ENCODE assay signal across 22 cellular contexts in the genomic region with DNA sequence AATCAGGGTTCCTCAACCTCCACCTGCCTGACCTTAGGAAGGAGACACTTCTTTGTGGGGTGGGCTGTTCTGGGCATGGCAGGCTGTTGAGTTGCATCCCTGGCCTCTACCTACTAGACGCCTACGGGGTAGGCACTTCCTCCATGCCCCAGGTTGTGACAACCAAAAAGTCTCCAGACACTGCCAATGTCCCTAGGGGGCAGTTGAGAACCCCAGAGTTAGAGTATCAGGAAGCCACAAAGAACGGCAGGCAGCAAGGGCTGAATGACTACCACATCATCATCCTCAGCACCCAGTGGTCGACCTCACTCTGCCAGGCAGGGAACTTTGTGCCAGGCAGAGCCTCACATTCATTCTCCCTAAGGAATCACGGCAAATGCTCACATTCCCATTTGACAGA. TPM values are rescaled to one million over a fixed set of nuclear protein-coding genes. Genes with fewer than 3 reads are reported as not detected.
A peak's percentile ranks its signal among the peaks of the same experiment; 100 is the strongest.
DNase-seq lines count a peak whose midpoint lies in the region; ATAC-seq, FAIRE-seq and TF ChIP-seq lines count a peak whose summit lies in the region.
"Had no signal": no experiment of that assay in that cellular context is flagged by ENCODE, and none has a peak within 500 bp of the region (broad histone marks: within the 10 kb centered on the region; RNA-seq: fewer than 3 reads in every experiment).

No MANE protein-coding gene starts in this region.

- no peak for TF ChIP-seq RAD21 in HepG2 (CRISPR knock-in tag; IDR thresholded peaks at IDR 0.05)

- BruUV-seq in HepG2 (replicated peaks; lab: Mats Ljungman, UMichigan) (no TSS peak), mammary epithelial cell (replicated peaks; lab: Mats Ljungman, UMichigan) (no TSS peak)

- H3K4me1 ChIP-seq in HepG2 (ENCODE audit: insufficient read depth, low read length) (no peaks in the 10 kb centered on the region), right lobe of liver (no peaks in the 10 kb centered on the region), mammary epithelial cell (ENCODE audit: insufficient read depth, low read length) (peaks cover 69% of the 10 kb centered on the region), prostate gland (replicated peaks) (peaks cover 60% of the 10 kb centered on the region), vagina (peaks cover 97% of the 10 kb centered on the region)
- H3K4me1 ChIP-seq: SJSA1 had no signal

- intact Hi-C loops in HepG2 (cut with micrococcal nuclease; ENCODE audit: unreplicated experiment): no loop called here
- intact Hi-C loops in right lobe of liver (cut with DNase I): no loop called here
- intact Hi-C loops in mammary epithelial cell (cut with micrococcal nuclease): no loop called here
- intact Hi-C loops in prostate gland (cut with DNase I): no loop called here
- intact Hi-C loops in vagina (cut with DNase I): no loop called here

- in situ Hi-C loops in HepG2 (cut with HindIII; ENCODE audit: extremely low pct_ligation_motif_present, low pct_unique_long_range_greater_than_20kb) (no loop called here), mammary epithelial cell (cut with MboI; ENCODE audit: low sequenced_read_pairs in 2 of 2) (no loop called here)

- H3K27me3 ChIP-seq in HepG2 (ENCODE audit: control insufficient read depth in 1 of 2, insufficient read depth in 2 of 2, low read length in 2 of 2): peaks cover 45 to 99% of the 10 kb centered on the region in 2 experiments
- H3K27me3 ChIP-seq in right lobe of liver: no peaks in the 10 kb centered on the region
- H3K27me3 ChIP-seq in mammary epithelial cell (ENCODE audit: insufficient read depth, low read length): no peaks in the 10 kb centered on the region
- no peaks in the 10 kb centered on the region for H3K27me3 ChIP-seq in prostate gland (replicated peaks; ENCODE audit: insufficient read depth)
- no peaks in the 10 kb centered on the region for H3K27me3 ChIP-seq in vagina
- H3K27me3 ChIP-seq: SJSA1, spleen had no signal

- DNase-seq in HepG2 (ENCODE audit: low spot score) (no peak), right lobe of liver (no peak), mammary epithelial cell (no peak), prostate gland (ENCODE audit: low spot score) (no peak), vagina (ENCODE audit: extremely low spot score in 2 of 2) (no peak), inferior parietal cortex (ENCODE audit: extremely low spot score) (no peak), T-helper 2 cell (no peak)
- DNase-seq: activated CD4-positive, alpha-beta T cell treated with anti-CD3 and anti-CD28 coated beads for 36 hours; activated CD8-positive, alpha-beta T cell treated with anti-CD3 and anti-CD28 coated beads, Interleukin-2, amount 10 ng/mL, durations not matched to agents 7 days and 5 days; activated effector memory CD4-positive, alpha-beta T cell treated with anti-CD3 and anti-CD28 coated beads, Interleukin-2, amount 50 U/mL, for 16 hours; activated naive CD8-positive, alpha-beta T cell treated with anti-CD3 and anti-CD28 coated beads, Interleukin-2, amount 10 ng/mL, durations not matched to agents 7 days and 5 days; cerebellar nuclear complex; GDM1; GOT3; Kasumi-1; NCI-H1048; NCI-H1694 treated with DMSO at 0.1 percent for 48 hours; NCI-H526 treated with DMSO at 0.1 percent for 48 hours; spleen had no signal

- TF ChIP-seq POLR2A in HepG2 (IDR thresholded peaks at IDR 0.05; ENCODE audit: insufficient read depth in 1 of 2, low read depth in 2 of 2, low read length in 2 of 2) (no peak), right lobe of liver (IDR thresholded peaks at IDR 0.05) (no peak), prostate gland (IDR thresholded peaks at IDR 0.05) (no peak), vagina (IDR thresholded peaks at IDR 0.05) (no peak)

- H3K79me2 ChIP-seq in HepG2 (ENCODE audit: insufficient read depth, low read length): no peaks in the 10 kb centered on the region
- H3K79me2 ChIP-seq in mammary epithelial cell (ENCODE audit: insufficient read depth, low read length): peaks cover 96% of the 10 kb centered on the region

- 0% methylated on average over 5 of the region's 5 CpGs for WGBS in HepG2 (ENCODE audit: low lambda C conversion rate)
- 62% methylated on average over 5 of the region's 5 CpGs for WGBS in right lobe of liver (ENCODE audit: insufficient coverage, low coverage, low lambda C conversion rate, missing lambda C conversion rate)
- WGBS in mammary epithelial cell (ENCODE audit: low coverage, missing lambda C conversion rate): 95% methylated on average over 5 of the region's 5 CpGs
- WGBS in prostate gland: 82% methylated on average over 5 of the region's 5 CpGs

- H3K36me3 ChIP-seq in HepG2 (replicated peaks in 1 of 2; ENCODE audit: control insufficient read depth in 1 of 2, insufficient read depth in 2 of 2, low read length in 2 of 2) (no peaks in the 10 kb centered on the region), right lobe of liver (no peaks in the 10 kb centered on the region), mammary epithelial cell (ENCODE audit: insufficient read depth, low read length) (peaks cover 3% of the 10 kb centered on the region), prostate gland (no peaks in the 10 kb centered on the region), vagina (no peaks in the 10 kb centered on the region)
- H3K36me3 ChIP-seq: SJSA1, spleen had no signal

- no peak for FAIRE-seq in HepG2 (lab: Jason Lieb, UNC)
- FAIRE-seq: RCC 7860 had no signal

- TF ChIP-seq EP300 in HepG2 (IDR thresholded peaks at IDR 0.05; ENCODE audit: low read depth in 2 of 2, low read length in 2 of 2) (no peak), HepG2 (CRISPR knock-in tag; IDR thresholded peaks at IDR 0.05; ENCODE audit: borderline replicate concordance) (no peak)

- H3K9me3 ChIP-seq in HepG2 (ENCODE audit: low read length) (no peaks in the 10 kb centered on the region), right lobe of liver (no peaks in the 10 kb centered on the region), mammary epithelial cell (replicated peaks; ENCODE audit: insufficient read depth, low read length) (no peaks in the 10 kb centered on the region), prostate gland (no peaks in the 10 kb centered on the region), vagina (no peaks in the 10 kb centered on the region)
- H3K9me3 ChIP-seq: SJSA1, spleen had no signal

- H4K20me1 ChIP-seq in HepG2 (ENCODE audit: insufficient read depth, low read length) (no peaks in the 10 kb centered on the region; the same call in 1 of the 2 replicates), mammary epithelial cell (ENCODE audit: insufficient read depth, low read length) (no peaks in the 10 kb centered on the region)

- CTCF ChIA-PET in HepG2 (lab: Yijun Ruan, JAX; ENCODE audit: low intra/inter-chr PET ratio, low total read pairs): no interaction called here
- CTCF ChIA-PET in mammary epithelial cell (lab: Charles Lee; ENCODE audit: low non-redundant PET): no interaction called here

- no peak overlapping the region for H3K9ac ChIP-seq in HepG2 (ENCODE audit: insufficient read depth, low read depth, low read length)
- no peak overlapping the region for H3K9ac ChIP-seq in mammary epithelial cell (ENCODE audit: insufficient read depth, low read length)

- TF ChIP-seq CTCF in HepG2 (CRISPR knock-in tag; IDR thresholded peaks at IDR 0.05) (no peak), right lobe of liver (IDR thresholded peaks at IDR 0.05) (no peak), mammary epithelial cell (conservative IDR thresholded peaks at IDR 0.05 in 1 of 2, IDR thresholded peaks at IDR 0.05 in 1 of 2; ENCODE audit: extremely low read depth in 1 of 2, insufficient read depth in 1 of 2, low read depth in 1 of 2, low read length in 2 of 2) (no peak), prostate gland (IDR thresholded peaks at IDR 0.05) (no peak), vagina (IDR thresholded peaks at IDR 0.05) (no peak)

- H3K4me2 ChIP-seq in HepG2 (ENCODE audit: low read depth, low read length) (no peak overlapping the region), mammary epithelial cell (ENCODE audit: insufficient read depth, low read depth, low read length) (no peak overlapping the region)

- POLR2A ChIA-PET in HepG2 (lab: Yijun Ruan, JAX): no interaction called here

- dilution Hi-C loops in mammary epithelial cell (cut with HindIII; ENCODE audit: low sequenced_read_pairs): no loop called here

- H2AFZ ChIP-seq in HepG2 (ENCODE audit: low read length) (no peak overlapping the region), mammary epithelial cell (ENCODE audit: low read depth, low read length) (no peak overlapping the region)

- no peak for ATAC-seq in HepG2
- ATAC-seq in right lobe of liver: no peak
- no peak for ATAC-seq in HG02678 (IDR thresholded peaks at IDR 0.05; ENCODE audit: unreplicated experiment)
- ATAC-seq: activated CD4-positive, alpha-beta T cell treated with anti-CD3 and anti-CD28 coated beads for 36 hours; activated CD8-positive, alpha-beta T cell treated with anti-CD3 and anti-CD28 coated beads, Interleukin-2, amount 10 ng/mL, durations not matched to agents 7 days and 5 days had no signal

- H3K4me3 ChIP-seq in HepG2 (replicated peaks in 1 of 3; ENCODE audit: insufficient read depth in 1 of 3, low read depth in 2 of 3, low read length in 3 of 3): no peak overlapping the region
- H3K4me3 ChIP-seq in right lobe of liver: no peak overlapping the region
- no peak overlapping the region for H3K4me3 ChIP-seq in mammary epithelial cell (replicated peaks in 1 of 3; ENCODE audit: insufficient read depth in 1 of 3, low read depth in 2 of 3, low read length in 3 of 3)
- H3K4me3 ChIP-seq in prostate gland: no peak overlapping the region
- no peak overlapping the region for H3K4me3 ChIP-seq in vagina
- H3K4me3 ChIP-seq: SJSA1, spleen had no signal

- no peak overlapping the region for H3K27ac ChIP-seq in HepG2 (ENCODE audit: extremely low read length, insufficient read depth, low read length)
- H3K27ac ChIP-seq in right lobe of liver: no peak overlapping the region
- peak overlapping the region; percentile 48 for H3K27ac ChIP-seq in mammary epithelial cell (ENCODE audit: insufficient read depth, low read depth, low read length)
- H3K27ac ChIP-seq in prostate gland: peak overlapping the region; percentile 57 to 99
- H3K27ac ChIP-seq in vagina: peak overlapping the region; percentile 24
- H3K27ac ChIP-seq: SJSA1, spleen had no signal

RNA-seq across cellular contexts. Expression of gene PMEPA1, which starts 21.5 kb away (rescaled TPM):
- total RNA-seq in HepG2 (2016; rRNA removed; fragmentation: Illumina TruSeq; extraction: Trizol) (not detected in 2 replicates), right lobe of liver (1 to 10 TPM in 4 of 6 experiments, under 1 TPM in 2; 0.50 to 2.3 (median 1.4) TPM), mammary epithelial cell (100 to 1,000 TPM; 100 to 108 TPM), prostate gland (100 to 1,000 TPM in 1 of 2 donors, 10 to 100 TPM in 1; 96.5 to 245 TPM), vagina (11.3 TPM)
- not detected in 2 replicates for total RNA-seq in HepG2 (2016; cell fraction: cytosol; rRNA removed; fragmentation: Illumina TruSeq; extraction: Trizol; ENCODE audit: low read depth)
- not detected in 2 replicates for total RNA-seq in HepG2 (2016; cell fraction: insoluble cytoplasmic fraction; rRNA removed; fragmentation: Illumina TruSeq; extraction: Trizol)
- 0.31 TPM in 1 of 2 replicates, not detected in the other for total RNA-seq in HepG2 (2016; cell fraction: membrane; rRNA removed; fragmentation: Illumina TruSeq; extraction: Trizol)
- total RNA-seq in HepG2 (2016; cell fraction: nucleus; rRNA removed; fragmentation: Illumina TruSeq; extraction: Trizol): not detected in 2 replicates
- polyA plus RNA-seq in HepG2 (2011; rRNA removed) (0.08 TPM in 1 of 2 replicates, not detected in the other), mammary epithelial cell (67.5 TPM)
- polyA plus RNA-seq in HepG2 (2011; cell fraction: cytosol; rRNA removed): 0.03 TPM in 1 of 2 replicates, not detected in the other
- 0.12 and 0.16 TPM in 2 replicates for polyA plus RNA-seq in HepG2 (2011; cell fraction: nucleus; rRNA removed)
- not detected in 2 replicates for polyA plus RNA-seq in HepG2 (2012)
- polyA plus RNA-seq in HepG2 (2016; cell fraction: cytosol; fragmentation: Illumina TruSeq; extraction: Trizol; ENCODE audit: low read depth): not detected in 2 replicates
- not detected in 2 replicates for polyA plus RNA-seq in HepG2 (2016; cell fraction: insoluble cytoplasmic fraction; fragmentation: Illumina TruSeq; extraction: Trizol; ENCODE audit: low read depth)
- polyA plus RNA-seq in HepG2 (2016; cell fraction: membrane; fragmentation: Illumina TruSeq; extraction: Trizol; ENCODE audit: low read depth): 0.15 TPM in 1 of 2 replicates, not detected in the other
- polyA plus RNA-seq in HepG2 (2016; cell fraction: nucleus; fragmentation: Illumina TruSeq; extraction: Trizol; ENCODE audit: insufficient read depth, low read depth): not detected in 2 replicates
- polyA minus RNA-seq in HepG2 (2011; rRNA and poly(A)+ RNA removed; ENCODE audit: low replicate concordance): 0.20 and 7.8 TPM in 2 replicates
- polyA minus RNA-seq in HepG2 (2011; cell fraction: cytosol; rRNA and poly(A)+ RNA removed): 0.53 TPM in 1 of 2 replicates, not detected in the other
- 0.39 TPM in 1 of 2 replicates, not detected in the other for polyA minus RNA-seq in HepG2 (2011; cell fraction: nucleus; rRNA and poly(A)+ RNA removed)
- 51.3 TPM for polyA minus RNA-seq in mammary epithelial cell

Comparison
In these comparisons a context has a peak if more than half of its experiments do, and no peak if none do; other contexts are left out.
1. H3K27ac ChIP-seq: peak in mammary epithelial cell (single experiment), prostate gland (2 of 2) and vagina (single experiment); none in HepG2 (single experiment) and right lobe of liver (0 of 3).